In genomic region chr10:10067644-10068043, GRCh38 we compare ENCODE assay signal across 11 cellular contexts.
"Had no signal": no experiment of that assay in that cellular context is flagged by ENCODE, and none has a peak within 500 bp of the region (broad histone marks: within the 10 kb centered on the region; RNA-seq: fewer than 3 reads in every experiment).

No MANE protein-coding gene starts in this region.

- ATAC-seq: GM23338, HCT116 had no signal

- H3K4me1 ChIP-seq: HAP-1 had no signal

- H3K27ac ChIP-seq: GM23248 had no signal

- H3K4me2 ChIP-seq: GM23338 had no signal

- H2AFZ ChIP-seq: GM23248, GM23338 had no signal

- FAIRE-seq: H1, H54 had no signal

- DNase-seq: GM23248, GOT3, H7, H9, HCEC 1CT, HFFc6 had no signal

- H3K36me3 ChIP-seq: HAP-1 had no signal

- H3K9ac ChIP-seq: GM23248 had no signal

- H3K9me3 ChIP-seq: HAP-1 had no signal

- H3K4me3 ChIP-seq: GM23248, GM23338, HAP-1 had no signal
